In genomic region chr3:32401541-32402052, GRCh38 we compare ENCODE assay signal across 8 cellular contexts. TPM values are rescaled to one million over a fixed set of nuclear protein-coding genes. Genes with fewer than 3 reads are reported as not detected.
A peak's percentile ranks its signal among the peaks of the same experiment; 100 is the strongest.
DNase-seq lines count a peak whose midpoint lies in the region; ATAC-seq and TF ChIP-seq lines count a peak whose summit lies in the region.

No MANE protein-coding gene starts in this region.

- H3K36me3 ChIP-seq in Caco-2 (ENCODE audit: control insufficient read depth, insufficient read depth, low read length) (no peaks in the 10 kb centered on the region), IMR-90 (ENCODE audit: control insufficient read depth, insufficient read depth, low read length) (no peaks in the 10 kb centered on the region), cardiac muscle cell (no peaks in the 10 kb centered on the region), uterus (no peaks in the 10 kb centered on the region)

- POLR2A ChIA-PET in Caco-2 (lab: Charles Lee) = no interaction called here
- POLR2A ChIA-PET in IMR-90 (lab: Charles Lee; ENCODE audit: unreplicated experiment) = no interaction called here

- peak overlapping the region; percentile 62; the same call in 1 of the 2 replicates for H2BK120ac ChIP-seq in IMR-90 (ENCODE audit: low read depth, low read length)

- H3K18ac ChIP-seq in IMR-90 (ENCODE audit: low read depth, low read length) = peak overlapping the region; percentile 47

- CTCF ChIA-PET in Caco-2 (lab: Charles Lee) = no interaction called here
- CTCF ChIA-PET in IMR-90 (lab: Yijun Ruan, JAX) = no interaction called here

- H3K4me3 Mint-ChIP-seq in Caco-2 (ENCODE audit: unreplicated experiment) = peak overlapping the region; percentile 62
- peak overlapping the region; percentile 86 for H3K4me3 Mint-ChIP-seq in activated naive CD8-positive, alpha-beta T cell treated with anti-CD3 and anti-CD28 coated beads, Interleukin-2, amount 50 U/mL, for 24 hours

- peak overlapping the region; percentile 86 for H2AK9ac ChIP-seq in IMR-90 (replicated peaks; ENCODE audit: low read depth, low read length, poor library complexity)

- H3K4me1 ChIP-seq in Caco-2 = peaks cover 15% of the 10 kb centered on the region; the same call in 1 of the 2 replicates
- peaks cover 5% of the 10 kb centered on the region for H3K4me1 ChIP-seq in IMR-90 (ENCODE audit: control insufficient read depth, insufficient read depth, low read length)
- peaks cover 5% of the 10 kb centered on the region for H3K4me1 ChIP-seq in cardiac muscle cell (ENCODE audit: low read depth)
- H3K4me1 ChIP-seq in uterus = peaks cover 0 to 6% of the 10 kb centered on the region in 2 donors

- no peaks in the 10 kb centered on the region for H3K27me3 Mint-ChIP-seq in Caco-2 (ENCODE audit: insufficient read depth, unreplicated experiment)
- no peaks in the 10 kb centered on the region for H3K27me3 Mint-ChIP-seq in activated naive CD8-positive, alpha-beta T cell treated with anti-CD3 and anti-CD28 coated beads, Interleukin-2, amount 50 U/mL, for 24 hours

- peaks cover 14 to 54% of the 10 kb centered on the region in 2 experiments for H3K79me1 ChIP-seq in IMR-90 (ENCODE audit: low read depth in 1 of 2, low read length in 2 of 2)

- TF ChIP-seq RAD21 in IMR-90 (IDR thresholded peaks at IDR 0.05; ENCODE audit: low read length) = no peak; the same call in 1 of the 2 replicates

- H3K27me3 ChIP-seq in Caco-2 (replicated peaks; ENCODE audit: control insufficient read depth, insufficient read depth, low read length) (no peaks in the 10 kb centered on the region), IMR-90 (ENCODE audit: control insufficient read depth, insufficient read depth, low read length) (no peaks in the 10 kb centered on the region), cardiac muscle cell (no peaks in the 10 kb centered on the region), uterus (no peaks in the 10 kb centered on the region)

- H3K4ac ChIP-seq in IMR-90 (ENCODE audit: low read depth, low read length) = peak overlapping the region; percentile 77

- H3K9me3 ChIP-seq in Caco-2 (no peaks in the 10 kb centered on the region), IMR-90 (ENCODE audit: control insufficient read depth, insufficient read depth, low read length) (no peaks in the 10 kb centered on the region), cardiac muscle cell (ENCODE audit: low read depth) (no peaks in the 10 kb centered on the region), uterus (no peaks in the 10 kb centered on the region)

- H3K9ac ChIP-seq in IMR-90 (ENCODE audit: low read depth, low read length) = peak overlapping the region; percentile 6

- H2BK20ac ChIP-seq in IMR-90 (ENCODE audit: low read depth, low read length) = 0 out of 2 replicates have a peak overlapping the region, but pooled peaks have one; percentile 24

- WGBS in IMR-90 (ENCODE audit: extremely low coverage in 2 of 2, insufficient read length in 1 of 2), 2 experiments = 2% methylated on average over 27 of the region's 40 CpGs; no CpG with 5 or more reads in 1 of the 2 experiments

- H3K27ac ChIP-seq in IMR-90 (ENCODE audit: insufficient read depth, low read length) (peak overlapping the region; percentile 66), cardiac muscle cell (peak overlapping the region; percentile 18), uterus (peak overlapping the region; percentile 70 to 80)

- no peaks in the 10 kb centered on the region for H3K9me3 Mint-ChIP-seq in Caco-2 (ENCODE audit: unreplicated experiment)
- H3K9me3 Mint-ChIP-seq in activated naive CD8-positive, alpha-beta T cell treated with anti-CD3 and anti-CD28 coated beads, Interleukin-2, amount 50 U/mL, for 24 hours = no peaks in the 10 kb centered on the region

- dilution Hi-C loops in IMR-90 (cut with HindIII; ENCODE audit: low sequenced_read_pairs, unreplicated experiment) = no loop called here

- no peak overlapping the region for H3K56ac ChIP-seq in IMR-90 (ENCODE audit: extremely low read depth, insufficient read depth, low read length)

- peak overlapping the region; percentile 74 for H4K5ac ChIP-seq in IMR-90 (ENCODE audit: low read depth, low read length)

- in situ Hi-C loops in IMR-90 (cut with MboI; ENCODE audit: low sequenced_read_pairs) = no loop called here

- peaks cover 32% of the 10 kb centered on the region for H3K36me3 Mint-ChIP-seq in Caco-2 (ENCODE audit: insufficient read depth, unreplicated experiment)
- peaks cover 22% of the 10 kb centered on the region for H3K36me3 Mint-ChIP-seq in activated naive CD8-positive, alpha-beta T cell treated with anti-CD3 and anti-CD28 coated beads, Interleukin-2, amount 50 U/mL, for 24 hours (ENCODE audit: low read depth)

- TF ChIP-seq CTCF in Caco-2 (IDR thresholded peaks at IDR 0.05; ENCODE audit: insufficient read depth in 1 of 2, low read depth in 1 of 2, low read length in 1 of 2, severe bottlenecking in 1 of 2, unreplicated experiment in 1 of 2) (no peak), IMR-90 (conservative IDR thresholded peaks at IDR 0.05; ENCODE audit: low read depth, low read length) (no peak), cardiac muscle cell (IDR thresholded peaks at IDR 0.05; ENCODE audit: low read depth, low read length) (no peak), omental fat pad (IDR thresholded peaks at IDR 0.05) (no peak), uterus (IDR thresholded peaks at IDR 0.05) (no peak)

- no peak for TF ChIP-seq POLR2A in IMR-90 (IDR thresholded peaks at IDR 0.05; ENCODE audit: low read depth, low read length)
- TF ChIP-seq POLR2A in uterus (IDR thresholded peaks at IDR 0.05) = peak in 1 of 2 donors; percentile 37

- peak overlapping the region; percentile 33 for H3K4me3 ChIP-seq in Caco-2 (ENCODE audit: low read depth, low read length)
- peak overlapping the region; percentile 38 for H3K4me3 ChIP-seq in IMR-90 (ENCODE audit: insufficient read depth, low read depth, low read length)
- peak overlapping the region; percentile 8 for H3K4me3 ChIP-seq in cardiac muscle cell
- peak overlapping the region; percentile 23 to 51 for H3K4me3 ChIP-seq in uterus

- H3K4me1 Mint-ChIP-seq in Caco-2 (ENCODE audit: low read depth, unreplicated experiment) = peaks cover 25% of the 10 kb centered on the region
- peaks cover 68% of the 10 kb centered on the region for H3K4me1 Mint-ChIP-seq in activated naive CD8-positive, alpha-beta T cell treated with anti-CD3 and anti-CD28 coated beads, Interleukin-2, amount 50 U/mL, for 24 hours

- DNase-seq in Caco-2 (peak; percentile 44 to 59), IMR-90 (peak; percentile 70), cardiac muscle cell (ENCODE audit: low read depth in 1 of 2, low spot score in 1 of 2) (peak; percentile 49 to 88), omental fat pad (ENCODE audit: low spot score) (no peak), uterus (peak; percentile 67 to 73)
- peak; percentile 57 for DNase-seq in activated naive CD8-positive, alpha-beta T cell treated with anti-CD3 and anti-CD28 coated beads, Interleukin-2, amount 50 U/mL, for 24 hours

- H3K9me1 ChIP-seq in IMR-90 (ENCODE audit: insufficient read depth, low read length) = peaks cover 6% of the 10 kb centered on the region

- peak overlapping the region; percentile 87 to 94 for H4K8ac ChIP-seq in IMR-90 (ENCODE audit: low read depth in 2 of 2, low read length in 2 of 2)

- H3K27ac Mint-ChIP-seq in Caco-2 (ENCODE audit: unreplicated experiment) = peak overlapping the region; percentile 55
- H3K27ac Mint-ChIP-seq in activated naive CD8-positive, alpha-beta T cell treated with anti-CD3 and anti-CD28 coated beads, Interleukin-2, amount 50 U/mL, for 24 hours = peak overlapping the region; percentile 97

- H2BK15ac ChIP-seq in IMR-90 (ENCODE audit: low read depth, low read length) = no peak overlapping the region; the same call in 2 of the 3 replicates

- ATAC-seq in GM21515 (IDR thresholded peaks at IDR 0.05; ENCODE audit: unreplicated experiment) (peak; percentile 72), IMR-90 (ENCODE audit: low read depth) (peak; percentile 87), SK-N-SH treated with all-trans-retinoic acid at 6 μM for 48 hours (peak; percentile 92), omental fat pad (ENCODE audit: low FRiP score) (peak; percentile 70)
- ATAC-seq in activated naive CD8-positive, alpha-beta T cell treated with anti-CD3 and anti-CD28 coated beads, Interleukin-2, amount 50 U/mL, for 24 hours = peak; percentile 71

- peak overlapping the region; percentile 79; the same call in 1 of the 2 replicates for H3K23ac ChIP-seq in IMR-90 (ENCODE audit: low read depth, low read length)

- BruUV-seq in Caco-2 (replicated peaks; lab: Mats Ljungman, UMichigan) (TSS peak; percentile 53), IMR-90 (replicated peaks; lab: Mats Ljungman, UMichigan) (no TSS peak)

- peak overlapping the region; percentile 57 for H2BK5ac ChIP-seq in IMR-90 (ENCODE audit: low read depth, low read length, poor library complexity, severe bottlenecking)

- H2AK5ac ChIP-seq in IMR-90 (ENCODE audit: low read depth, low read length) = no peak overlapping the region

- intact Hi-C loops in Caco-2 (cut with micrococcal nuclease; ENCODE audit: unreplicated experiment) = no loop called here
- intact Hi-C loops in IMR-90 (cut with micrococcal nuclease) = loop anchor here (5.0 kb wide), 1 partner anchor 51 kb away; no protein-coding TSS in a partner anchor
- intact Hi-C loops in uterus (cut with DNase I; ENCODE audit: low total_unique reads) = loop anchor here (1.0 kb wide), 1 partner anchor 15 kb away; no protein-coding TSS in a partner anchor

- H2AFZ ChIP-seq in IMR-90 (replicated peaks; ENCODE audit: low read length, poor library complexity) = peak overlapping the region; percentile 92

- H4K91ac ChIP-seq in IMR-90 (ENCODE audit: insufficient read depth, low read depth, low read length) = peak overlapping the region; percentile 80

- peak overlapping the region; percentile 82 for H3K4me2 ChIP-seq in IMR-90 (ENCODE audit: low read depth, low read length)

- peak overlapping the region; percentile 68; the same call in 1 of the 2 replicates for H3K14ac ChIP-seq in IMR-90 (replicated peaks; ENCODE audit: low read depth, low read length)

- H4K20me1 ChIP-seq in IMR-90 (ENCODE audit: insufficient read depth, low read length) = no peaks in the 10 kb centered on the region

TF ChIP-seq in IMR-90, 13 proteins besides CTCF, POLR2A, EP300 and RAD21 (continues in another document):
- no peak for TF ChIP-seq MAFK (IDR thresholded peaks at IDR 0.05; ENCODE audit: low read depth, low read length)
- TF ChIP-seq SMC3 (IDR thresholded peaks at IDR 0.05; ENCODE audit: low read depth, low read length) = no peak; the same call in 1 of the 2 replicates

RNA-seq across cellular contexts. Expression of gene CMTM7, which starts 9.9 kb away (rescaled TPM):
- total RNA-seq in Caco-2 (2022) = 27.0 and 37.8 TPM in 2 replicates
- total RNA-seq in IMR-90 (2012; rRNA removed) = 3.4 and 3.9 TPM in 2 replicates
- 31.4 and 33.7 TPM in 2 replicates for polyA plus RNA-seq in IMR-90 (2012; rRNA removed)
- 30.2 and 33.4 TPM in 2 replicates for polyA plus RNA-seq in IMR-90 (2012; cell fraction: cytosol; rRNA removed)
- 16.1 and 21.9 TPM in 2 replicates for polyA plus RNA-seq in IMR-90 (2012; cell fraction: nucleus; rRNA removed; ENCODE audit: low replicate concordance)
- 15.9 and 24.2 TPM in 2 replicates for total RNA-seq in cardiac muscle cell
- 42.4 and 64.1 TPM in 2 replicates for polyA plus RNA-seq in cardiac muscle cell
- 10 to 100 TPM; 18.0 to 34.7 (median 31.3) TPM for total RNA-seq in omental fat pad
- 10 to 100 TPM in 3 of 4 donors, under 1 TPM in 1; 0.26 to 25.2 (median 13.3) TPM for total RNA-seq in uterus

Comparison
In these comparisons a context has a peak if more than half of its experiments do, and no peak if none do; other contexts are left out.
1. H3K27ac ChIP-seq: peak in every context shown above with its lines; median percentile 75 in uterus; 66 in IMR-90; 18 in cardiac muscle cell.